1 cellular context compared by ENCODE assay signal in the genomic region with DNA sequence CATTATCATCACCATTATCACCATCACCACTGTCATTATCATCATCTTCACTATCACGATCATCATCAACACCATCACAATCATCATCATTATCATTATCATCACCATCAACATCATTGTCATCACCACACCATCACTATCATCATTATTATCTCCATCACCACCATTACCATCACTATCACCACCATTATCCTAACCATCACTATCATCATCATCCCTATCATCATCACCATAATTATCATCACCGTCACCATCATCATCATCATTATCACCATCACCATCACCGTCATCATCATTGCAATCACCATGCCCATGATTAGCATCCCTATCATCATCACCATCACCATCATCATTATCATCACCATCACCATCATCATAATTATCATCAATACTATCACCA.
TF ChIP-seq lines count a peak whose summit lies in the region.

No MANE protein-coding gene starts in this region.

TF ChIP-seq in HepG2, 621 proteins besides CTCF, POLR2A, EP300 and RAD21 (continued from another document):
- TF ChIP-seq ZNF878 (CRISPR knock-in tag; IDR thresholded peaks at IDR 0.05): no peak
- no peak for TF ChIP-seq SNRNP70 (IDR thresholded peaks at IDR 0.05; ENCODE audit: low read depth, low read length)
- TF ChIP-seq RAD51 (IDR thresholded peaks at IDR 0.05; ENCODE audit: borderline replicate concordance): 0 out of 2 replicates have a peak, but pooled peaks have one; percentile 12
- TF ChIP-seq, protein P1, sequence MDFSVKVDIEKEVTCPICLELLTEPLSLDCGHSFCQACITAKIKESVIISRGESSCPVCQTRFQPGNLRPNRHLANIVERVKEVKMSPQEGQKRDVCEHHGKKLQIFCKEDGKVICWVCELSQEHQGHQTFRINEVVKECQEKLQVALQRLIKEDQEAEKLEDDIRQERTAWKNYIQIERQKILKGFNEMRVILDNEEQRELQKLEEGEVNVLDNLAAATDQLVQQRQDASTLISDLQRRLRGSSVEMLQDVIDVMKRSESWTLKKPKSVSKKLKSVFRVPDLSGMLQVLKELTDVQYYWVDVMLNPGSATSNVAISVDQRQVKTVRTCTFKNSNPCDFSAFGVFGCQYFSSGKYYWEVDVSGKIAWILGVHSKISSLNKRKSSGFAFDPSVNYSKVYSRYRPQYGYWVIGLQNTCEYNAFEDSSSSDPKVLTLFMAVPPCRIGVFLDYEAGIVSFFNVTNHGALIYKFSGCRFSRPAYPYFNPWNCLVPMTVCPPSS (IDR thresholded peaks at IDR 0.05): peak; percentile 89; the same call in 1 of the 2 replicates
- TF ChIP-seq ARNT (IDR thresholded peaks at IDR 0.05): no peak
- no peak for TF ChIP-seq ZNF761 (CRISPR knock-in tag; conservative IDR thresholded peaks at IDR 0.05)
- 0 out of 2 replicates have a peak, but pooled peaks have one; percentile 7 for TF ChIP-seq FOXK2 (IDR thresholded peaks at IDR 0.05)
- TF ChIP-seq PCBP1 (IDR thresholded peaks at IDR 0.05; ENCODE audit: borderline replicate concordance, low read depth, low read length): no peak
- TF ChIP-seq ZNF446 (CRISPR knock-in tag; IDR thresholded peaks at IDR 0.05): no peak
- TF ChIP-seq ATF7 (IDR thresholded peaks at IDR 0.05): peak; percentile 40
- no peak for TF ChIP-seq ATF7 (CRISPR knock-in tag; IDR thresholded peaks at IDR 0.05)
- TF ChIP-seq CREB1 (IDR thresholded peaks at IDR 0.05): peak; percentile 97
- TF ChIP-seq CREB1 (CRISPR knock-in tag; IDR thresholded peaks at IDR 0.05): no peak
- no peak for TF ChIP-seq ZNF670 (CRISPR knock-in tag; IDR thresholded peaks at IDR 0.05; ENCODE audit: borderline replicate concordance)
- TF ChIP-seq, protein P2, sequence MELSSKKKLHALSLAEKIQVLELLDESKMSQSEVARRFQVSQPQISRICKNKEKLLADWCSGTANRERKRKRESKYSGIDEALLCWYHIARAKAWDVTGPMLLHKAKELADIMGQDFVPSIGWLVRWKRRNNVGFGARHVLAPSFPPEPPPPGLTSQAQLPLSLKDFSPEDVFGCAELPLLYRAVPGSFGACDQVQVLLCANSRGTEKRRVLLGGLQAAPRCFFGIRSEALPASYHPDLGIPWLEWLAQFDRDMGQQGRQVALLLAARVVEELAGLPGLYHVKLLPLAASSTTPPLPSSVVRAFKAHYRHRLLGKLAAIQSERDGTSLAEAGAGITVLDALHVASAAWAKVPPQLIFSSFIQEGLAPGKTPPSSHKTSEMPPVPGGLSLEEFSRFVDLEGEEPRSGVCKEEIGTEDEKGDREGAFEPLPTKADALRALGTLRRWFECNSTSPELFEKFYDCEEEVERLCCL (CRISPR knock-in tag; IDR thresholded peaks at IDR 0.05; ENCODE audit: borderline replicate concordance): no peak
- TF ChIP-seq STAG1 (CRISPR knock-in tag; IDR thresholded peaks at IDR 0.05): no peak
- TF ChIP-seq, protein P3, sequence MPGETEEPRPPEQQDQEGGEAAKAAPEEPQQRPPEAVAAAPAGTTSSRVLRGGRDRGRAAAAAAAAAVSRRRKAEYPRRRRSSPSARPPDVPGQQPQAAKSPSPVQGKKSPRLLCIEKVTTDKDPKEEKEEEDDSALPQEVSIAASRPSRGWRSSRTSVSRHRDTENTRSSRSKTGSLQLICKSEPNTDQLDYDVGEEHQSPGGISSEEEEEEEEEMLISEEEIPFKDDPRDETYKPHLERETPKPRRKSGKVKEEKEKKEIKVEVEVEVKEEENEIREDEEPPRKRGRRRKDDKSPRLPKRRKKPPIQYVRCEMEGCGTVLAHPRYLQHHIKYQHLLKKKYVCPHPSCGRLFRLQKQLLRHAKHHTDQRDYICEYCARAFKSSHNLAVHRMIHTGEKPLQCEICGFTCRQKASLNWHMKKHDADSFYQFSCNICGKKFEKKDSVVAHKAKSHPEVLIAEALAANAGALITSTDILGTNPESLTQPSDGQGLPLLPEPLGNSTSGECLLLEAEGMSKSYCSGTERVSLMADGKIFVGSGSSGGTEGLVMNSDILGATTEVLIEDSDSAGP (CRISPR knock-in tag; IDR thresholded peaks at IDR 0.05; ENCODE audit: borderline replicate concordance): no peak
- TF ChIP-seq MEIS2 (CRISPR knock-in tag; IDR thresholded peaks at IDR 0.05): no peak
- TF ChIP-seq ZNF550 (CRISPR knock-in tag; IDR thresholded peaks at IDR 0.05; ENCODE audit: borderline replicate concordance): no peak
- no peak for TF ChIP-seq SMAD9 (CRISPR knock-in tag; IDR thresholded peaks at IDR 0.05)
- TF ChIP-seq RFX5 (IDR thresholded peaks at IDR 0.05; ENCODE audit: low read depth, low read length): no peak
- TF ChIP-seq, protein P4, sequence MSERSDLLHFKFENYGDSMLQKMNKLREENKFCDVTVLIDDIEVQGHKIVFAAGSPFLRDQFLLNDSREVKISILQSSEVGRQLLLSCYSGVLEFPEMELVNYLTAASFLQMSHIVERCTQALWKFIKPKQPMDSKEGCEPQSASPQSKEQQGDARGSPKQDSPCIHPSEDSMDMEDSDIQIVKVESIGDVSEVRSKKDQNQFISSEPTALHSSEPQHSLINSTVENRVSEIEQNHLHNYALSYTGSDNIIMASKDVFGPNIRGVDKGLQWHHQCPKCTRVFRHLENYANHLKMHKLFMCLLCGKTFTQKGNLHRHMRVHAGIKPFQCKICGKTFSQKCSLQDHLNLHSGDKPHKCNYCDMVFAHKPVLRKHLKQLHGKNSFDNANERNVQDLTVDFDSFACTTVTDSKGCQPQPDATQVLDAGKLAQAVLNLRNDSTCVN (CRISPR knock-in tag; IDR thresholded peaks at IDR 0.05; ENCODE audit: borderline replicate concordance): no peak
- TF ChIP-seq LCORL (IDR thresholded peaks at IDR 0.05): peak; percentile 43; the same call in 1 of the 2 replicates
- TF ChIP-seq LCORL (CRISPR knock-in tag; IDR thresholded peaks at IDR 0.05): no peak
- no peak for TF ChIP-seq ZNF121 (CRISPR knock-in tag; IDR thresholded peaks at IDR 0.05)
- TF ChIP-seq MTA1 (CRISPR knock-in tag; IDR thresholded peaks at IDR 0.05; ENCODE audit: borderline replicate concordance): no peak
- TF ChIP-seq DPF2 (CRISPR knock-in tag; IDR thresholded peaks at IDR 0.05; ENCODE audit: borderline replicate concordance, low read depth): no peak
- TF ChIP-seq, protein P5, sequence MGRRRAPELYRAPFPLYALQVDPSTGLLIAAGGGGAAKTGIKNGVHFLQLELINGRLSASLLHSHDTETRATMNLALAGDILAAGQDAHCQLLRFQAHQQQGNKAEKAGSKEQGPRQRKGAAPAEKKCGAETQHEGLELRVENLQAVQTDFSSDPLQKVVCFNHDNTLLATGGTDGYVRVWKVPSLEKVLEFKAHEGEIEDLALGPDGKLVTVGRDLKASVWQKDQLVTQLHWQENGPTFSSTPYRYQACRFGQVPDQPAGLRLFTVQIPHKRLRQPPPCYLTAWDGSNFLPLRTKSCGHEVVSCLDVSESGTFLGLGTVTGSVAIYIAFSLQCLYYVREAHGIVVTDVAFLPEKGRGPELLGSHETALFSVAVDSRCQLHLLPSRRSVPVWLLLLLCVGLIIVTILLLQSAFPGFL (CRISPR knock-in tag; IDR thresholded peaks at IDR 0.05): no peak
- peak; percentile 55 for TF ChIP-seq ZNF282 (IDR thresholded peaks at IDR 0.05; ENCODE audit: partially characterized antibody)
- TF ChIP-seq ZBTB21 (CRISPR knock-in tag; IDR thresholded peaks at IDR 0.05): no peak
- TF ChIP-seq ZNF616 (CRISPR knock-in tag; IDR thresholded peaks at IDR 0.05; ENCODE audit: low read depth): no peak
- TF ChIP-seq GFI1 (CRISPR knock-in tag; IDR thresholded peaks at IDR 0.05; ENCODE audit: borderline replicate concordance): no peak
- no peak for TF ChIP-seq RXRA (CRISPR knock-in tag; IDR thresholded peaks at IDR 0.05)
- TF ChIP-seq CBFB (CRISPR knock-in tag; IDR thresholded peaks at IDR 0.05): no peak
- TF ChIP-seq, protein P6, sequence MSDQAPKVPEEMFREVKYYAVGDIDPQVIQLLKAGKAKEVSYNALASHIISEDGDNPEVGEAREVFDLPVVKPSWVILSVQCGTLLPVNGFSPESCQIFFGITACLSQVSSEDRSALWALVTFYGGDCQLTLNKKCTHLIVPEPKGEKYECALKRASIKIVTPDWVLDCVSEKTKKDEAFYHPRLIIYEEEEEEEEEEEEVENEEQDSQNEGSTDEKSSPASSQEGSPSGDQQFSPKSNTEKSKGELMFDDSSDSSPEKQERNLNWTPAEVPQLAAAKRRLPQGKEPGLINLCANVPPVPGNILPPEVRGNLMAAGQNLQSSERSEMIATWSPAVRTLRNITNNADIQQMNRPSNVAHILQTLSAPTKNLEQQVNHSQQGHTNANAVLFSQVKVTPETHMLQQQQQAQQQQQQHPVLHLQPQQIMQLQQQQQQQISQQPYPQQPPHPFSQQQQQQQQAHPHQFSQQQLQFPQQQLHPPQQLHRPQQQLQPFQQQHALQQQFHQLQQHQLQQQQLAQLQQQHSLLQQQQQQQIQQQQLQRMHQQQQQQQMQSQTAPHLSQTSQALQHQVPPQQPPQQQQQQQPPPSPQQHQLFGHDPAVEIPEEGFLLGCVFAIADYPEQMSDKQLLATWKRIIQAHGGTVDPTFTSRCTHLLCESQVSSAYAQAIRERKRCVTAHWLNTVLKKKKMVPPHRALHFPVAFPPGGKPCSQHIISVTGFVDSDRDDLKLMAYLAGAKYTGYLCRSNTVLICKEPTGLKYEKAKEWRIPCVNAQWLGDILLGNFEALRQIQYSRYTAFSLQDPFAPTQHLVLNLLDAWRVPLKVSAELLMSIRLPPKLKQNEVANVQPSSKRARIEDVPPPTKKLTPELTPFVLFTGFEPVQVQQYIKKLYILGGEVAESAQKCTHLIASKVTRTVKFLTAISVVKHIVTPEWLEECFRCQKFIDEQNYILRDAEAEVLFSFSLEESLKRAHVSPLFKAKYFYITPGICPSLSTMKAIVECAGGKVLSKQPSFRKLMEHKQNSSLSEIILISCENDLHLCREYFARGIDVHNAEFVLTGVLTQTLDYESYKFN (CRISPR knock-in tag; conservative IDR thresholded peaks at IDR 0.05): no peak
TF ChIP-seq in HepG2: peak in this region for 8.
